Comparison of ENCODE assay signal across 17 cellular contexts in genomic region chr1:227903614-227904501, GRCh38.
"Had no signal": no experiment of that assay in that cellular context is flagged by ENCODE, and none has a peak within 500 bp of the region (broad histone marks: within the 10 kb centered on the region; RNA-seq: fewer than 3 reads in every experiment).

No MANE protein-coding gene starts in this region.

- H3K9me3 ChIP-seq: esophagus muscularis mucosa, SK-N-SH, testis, upper lobe of right lung had no signal

- DNase-seq: activated CD4-positive, alpha-beta memory T cell treated with anti-CD3 and anti-CD28 coated beads, Interleukin-2, amount 10 ng/mL, durations not matched to agents 7 days and 5 days; activated CD4-positive, alpha-beta T cell treated with anti-CD3 and anti-CD28 coated beads for 1 hour; activated gamma-delta T cell treated with Interleukin-2 at 50 U/mL for 16 hours; amniotic stem cell; central memory CD4-positive, alpha-beta T cell; kidney glomerular epithelial cell; SK-N-SH; stimulated activated CD4-positive, alpha-beta T cell treated with anti-CD3 and anti-CD28 coated beads, Interleukin-4, amount 100 ng/mL, for 4 hours; stimulated activated CD8-positive, alpha-beta memory T cell treated with anti-CD3 and anti-CD28 coated beads, Interleukin-4, amount 100 ng/mL, for 48 hours; T-helper 1 cell; T1000; testis; upper lobe of right lung had no signal

- H3K4me2 ChIP-seq: SK-N-SH had no signal

- H3K4me1 ChIP-seq: esophagus muscularis mucosa, upper lobe of right lung had no signal

- ATAC-seq: upper lobe of right lung had no signal

- H3K4me3 ChIP-seq: coronary artery, esophagus muscularis mucosa, lung, skin epidermis, testis, upper lobe of right lung had no signal

- H3K9ac ChIP-seq: SK-N-SH had no signal

- H3K36me3 ChIP-seq: esophagus muscularis mucosa, upper lobe of right lung had no signal

- H3K27me3 ChIP-seq: esophagus muscularis mucosa, testis, upper lobe of right lung had no signal

- H3K27ac ChIP-seq: coronary artery, esophagus muscularis mucosa, skin epidermis, testis, upper lobe of right lung had no signal
